ENCODE assay signal across 7 cellular contexts in the genomic region with DNA sequence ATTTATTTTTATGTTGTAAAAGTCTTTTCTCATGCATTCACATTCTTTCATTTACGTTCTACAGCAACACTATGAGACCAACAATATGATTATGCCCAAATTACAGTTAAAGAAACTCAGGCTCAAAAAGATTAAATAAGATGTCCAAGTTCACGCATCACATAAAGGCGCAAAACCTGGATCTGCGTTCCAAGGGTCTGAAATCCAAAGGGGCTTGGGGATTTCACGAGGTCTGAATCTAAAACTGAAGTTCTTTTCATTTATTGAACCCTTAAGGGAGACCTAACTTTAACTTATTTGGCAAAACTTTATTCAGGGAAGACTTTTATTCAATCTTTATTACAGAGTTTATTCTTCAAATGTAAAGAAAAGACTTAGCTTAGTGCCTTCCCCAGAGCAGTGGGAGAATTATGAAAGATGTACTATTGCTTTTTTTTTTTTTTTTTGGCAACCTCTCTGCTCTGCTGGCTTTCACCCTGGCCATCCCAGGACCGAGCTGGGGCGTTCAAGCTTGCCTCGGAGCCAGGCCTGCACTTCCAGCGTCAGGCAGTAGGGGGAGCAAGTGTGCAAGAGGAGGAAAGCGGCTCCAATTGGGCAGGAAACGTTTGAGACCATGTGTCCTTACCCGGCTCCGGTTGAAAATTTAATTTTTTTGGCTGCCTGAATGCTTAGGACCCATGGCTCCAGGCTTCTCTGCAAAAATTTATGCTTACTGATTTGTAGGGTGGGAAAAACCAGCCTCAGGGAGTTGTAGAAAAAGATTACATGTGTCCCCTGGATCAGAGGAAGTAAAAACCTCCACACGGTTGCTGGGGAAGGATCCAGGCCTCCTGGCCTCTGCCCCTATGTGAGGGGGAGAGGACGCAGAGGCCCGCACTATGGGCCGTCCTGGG.
DNase-seq lines count a peak whose midpoint lies in the region; ATAC-seq and TF ChIP-seq lines count a peak whose summit lies in the region.

No MANE protein-coding gene starts in this region.

- H3K4me1 Mint-ChIP-seq in MCF 10A (ENCODE audit: insufficient read depth, unreplicated experiment), result peaks cover 28% of the 10 kb centered on the region

- H4K20me1 ChIP-seq in smooth muscle cell (ENCODE audit: low read depth), result no peaks in the 10 kb centered on the region

- no peaks in the 10 kb centered on the region for H3K36me3 Mint-ChIP-seq in MCF 10A (ENCODE audit: insufficient read depth, unreplicated experiment)

- peak overlapping the region; percentile 33 for H3K4me3 ChIP-seq in smooth muscle cell

- intact Hi-C loops in MCF 10A (cut with micrococcal nuclease), result loop anchor here (1.0 to 10.0 kb wide), 8 partner anchors 66 to 412 kb away; no protein-coding TSS in a partner anchor

- POLR2A ChIA-PET in MCF 10A (lab: Yijun Ruan, JAX), result interaction anchor here (0.7 to 12.4 kb wide), 18 partner anchors 9 to 536 kb away, joined by 3 to 192 read pairs (median 5); no protein-coding TSS in a partner anchor

- peak overlapping the region; percentile 23 for H3K4me3 Mint-ChIP-seq in MCF 10A (ENCODE audit: unreplicated experiment)

- H3K27ac ChIP-seq in VCaP (peak overlapping the region; percentile 68), smooth muscle cell (ENCODE audit: low read depth) (peak overlapping the region; percentile 58)

- ATAC-seq in HG03045 (IDR thresholded peaks at IDR 0.05; ENCODE audit: unreplicated experiment), result peak; percentile 54

- no peaks in the 10 kb centered on the region for H3K9me3 Mint-ChIP-seq in MCF 10A (ENCODE audit: unreplicated experiment)

- CTCF ChIA-PET in MCF 10A (lab: Yijun Ruan, JAX), result interaction anchor here (0.6 to 7.1 kb wide), 44 partner anchors 9 to 1136 kb away, joined by 3 to 64 read pairs (median 4); no protein-coding TSS in a partner anchor

- peak; percentile 84 for DNase-seq in GM13976 (ENCODE audit: low spot score)
- peak; percentile 6 for DNase-seq in NCI-H2171 (lab: John Stamatoyannopoulos, UW)
- peak; percentile 95 for DNase-seq in MCF 10A (ENCODE audit: unreplicated experiment)
- DNase-seq in inferior parietal cortex (ENCODE audit: extremely low spot score), result peak; percentile 96
- DNase-seq in smooth muscle cell (lab: John Stamatoyannopoulos, UW; ENCODE audit: unreplicated experiment), result peak; percentile 91

- no peaks in the 10 kb centered on the region for H3K79me2 ChIP-seq in smooth muscle cell (ENCODE audit: low read depth)

- WGBS in smooth muscle cell (ENCODE audit: low lambda C conversion rate), result 39% methylated on average over 17 of the region's 17 CpGs

- peak overlapping the region; percentile 88 for H3K27ac Mint-ChIP-seq in MCF 10A (ENCODE audit: low read depth, unreplicated experiment)

- peak overlapping the region; percentile 70 for H2AFZ ChIP-seq in smooth muscle cell (ENCODE audit: low read depth)

- peaks cover 13% of the 10 kb centered on the region for H3K4me1 ChIP-seq in smooth muscle cell (ENCODE audit: low read depth)

- BruUV-seq in MCF 10A (replicated peaks; lab: Mats Ljungman, UMichigan), result no TSS peak

- H3F3A ChIP-seq in smooth muscle cell (ENCODE audit: low read depth), result no peaks in the 10 kb centered on the region

- H3K9me3 ChIP-seq in smooth muscle cell (replicated peaks; ENCODE audit: low read depth), result no peaks in the 10 kb centered on the region

- H3K27me3 ChIP-seq in smooth muscle cell (ENCODE audit: low read depth), result no peaks in the 10 kb centered on the region

- in situ Hi-C loops in GM13976 (cut with MboI; ENCODE audit: low sequenced_read_pairs, unreplicated experiment), result loop anchor here (5.0 to 10.0 kb wide), 3 partner anchors 137 to 353 kb away; no protein-coding TSS in a partner anchor

- peak overlapping the region; percentile 80 for H3K4me2 ChIP-seq in smooth muscle cell

- H3K36me3 ChIP-seq in smooth muscle cell (ENCODE audit: low read depth), result no peaks in the 10 kb centered on the region

- H3K9ac ChIP-seq in smooth muscle cell (ENCODE audit: low read depth), result peak overlapping the region; percentile 1

- no peaks in the 10 kb centered on the region for H3K27me3 Mint-ChIP-seq in MCF 10A (ENCODE audit: insufficient read depth, unreplicated experiment)

- TF ChIP-seq CTCF in GM13976 (IDR thresholded peaks at IDR 0.05; ENCODE audit: borderline replicate concordance, control extremely low read depth, extremely low read depth, insufficient read depth, missing control alignments) (peak; percentile 99), VCaP (conservative IDR thresholded peaks at IDR 0.05) (peak; percentile 99), MCF 10A (IDR thresholded peaks at IDR 0.05; ENCODE audit: unreplicated experiment) (peak; percentile 96), smooth muscle cell (IDR thresholded peaks at IDR 0.05; ENCODE audit: borderline replicate concordance, insufficient read depth, poor library complexity, severe bottlenecking) (peak; percentile 99)

Comparison
In these comparisons a context has a peak if more than half of its experiments do, and no peak if none do; other contexts are left out.
1. Peak in every context shown above with its lines: DNase-seq, ATAC-seq, H3K4me3 ChIP-seq and H3K27ac ChIP-seq.
2. DNase-seq: peak in every context shown above with its lines; median percentile 96 in inferior parietal cortex; 95 in MCF 10A; 91 in smooth muscle cell; 84 in GM13976; 6 in NCI-H2171.